ENCODE assay signal across 11 cellular contexts in the genomic region with DNA sequence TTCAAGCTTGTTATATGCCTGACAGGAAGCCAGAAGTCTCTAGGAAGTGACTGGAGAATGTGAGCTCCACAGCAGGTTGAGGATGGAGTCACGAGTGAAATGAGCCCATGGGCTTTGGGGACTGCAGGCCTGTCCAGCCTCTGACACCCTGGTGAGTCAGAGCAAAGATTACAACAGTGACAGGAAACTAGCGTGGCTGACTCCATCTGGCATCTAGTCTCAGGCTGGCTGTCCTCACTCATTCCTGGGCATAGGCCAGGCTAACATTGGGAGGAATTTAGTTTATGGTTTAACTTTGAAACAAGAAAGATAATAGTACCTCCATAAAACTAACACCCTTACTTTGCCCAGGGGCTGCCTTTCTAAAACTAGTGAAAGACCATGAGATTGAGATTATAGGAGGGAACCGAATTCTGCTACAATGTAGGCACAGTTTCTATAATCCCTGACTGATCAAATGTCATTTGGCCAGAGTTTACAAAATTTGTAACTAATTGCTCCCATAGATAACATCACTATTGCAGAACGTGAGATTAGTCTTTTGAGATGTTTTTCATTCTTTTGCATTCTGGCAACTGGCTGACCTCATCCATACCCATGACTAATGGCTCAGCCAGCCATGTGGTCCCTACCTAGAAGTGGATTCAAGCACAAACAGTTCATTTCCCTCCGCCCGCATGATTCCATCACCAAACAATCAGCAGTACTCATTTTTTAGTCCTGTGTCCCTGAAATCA. TPM values are rescaled to one million over a fixed set of nuclear protein-coding genes. Genes with fewer than 3 reads are reported as not detected.
DNase-seq lines count a peak whose midpoint lies in the region; ATAC-seq and TF ChIP-seq lines count a peak whose summit lies in the region.
"Had no signal": no experiment of that assay in that cellular context is flagged by ENCODE, and none has a peak within 500 bp of the region (broad histone marks: within the 10 kb centered on the region; RNA-seq: fewer than 3 reads in every experiment).

No MANE protein-coding gene starts in this region.

- intact Hi-C loops in PC-3 (cut with micrococcal nuclease) = loop anchor here (2.0 to 5.0 kb wide), 2 partner anchors 20 to 59 kb away; no protein-coding TSS in a partner anchor
- intact Hi-C loops in dorsolateral prefrontal cortex (cut with DNase I) = no loop called here

- no peaks in the 10 kb centered on the region for H3F3A ChIP-seq in PC-3 (ENCODE audit: low read length, unreplicated experiment)

- no peaks in the 10 kb centered on the region for H3K79me2 ChIP-seq in PC-3 (ENCODE audit: low read length)

- no peak for TF ChIP-seq CTCF in PC-3 (conservative IDR thresholded peaks at IDR 0.05; ENCODE audit: low read depth, low read length)
- no peak for TF ChIP-seq CTCF in dorsolateral prefrontal cortex (IDR thresholded peaks at IDR 0.05 in 54 of 56, conservative IDR thresholded peaks at IDR 0.05 in 2 of 56; ENCODE audit: low read depth in 1 of 56, partially characterized antibody in 56 of 56)
- TF ChIP-seq CTCF in WERI-Rb-1 (IDR thresholded peaks at IDR 0.05; ENCODE audit: low read depth, low read length) = no peak

- H3K4me1 ChIP-seq in PC-3 (ENCODE audit: insufficient read depth, low read length) = peaks cover 29% of the 10 kb centered on the region

- no peaks in the 10 kb centered on the region for H3K9me2 ChIP-seq in PC-3 (replicated peaks; ENCODE audit: low read length)

- H2AFZ ChIP-seq in PC-3 (ENCODE audit: low read length) = no peak overlapping the region

- H3K9me3 ChIP-seq in PC-3 (ENCODE audit: low read length) (no peaks in the 10 kb centered on the region), WERI-Rb-1 (ENCODE audit: severe bottlenecking) (no peaks in the 10 kb centered on the region)

- H3K27me3 ChIP-seq in PC-3 (ENCODE audit: low read length) = no peaks in the 10 kb centered on the region
- H3K27me3 ChIP-seq in dorsolateral prefrontal cortex = no peaks in the 10 kb centered on the region
- H3K27me3 ChIP-seq in WERI-Rb-1 (ENCODE audit: insufficient read depth, low read depth, severe bottlenecking) = peaks cover 26% of the 10 kb centered on the region

- TSS peak; percentile 84 for BruUV-seq in PC-3 (replicated peaks; lab: Mats Ljungman, UMichigan)

- CTCF ChIA-PET in PC-3 (lab: Charles Lee) = interaction anchor here (0.6 kb wide), 1 partner anchor 34 kb away, joined by 3 read pairs; no protein-coding TSS in a partner anchor

- H4K20me1 ChIP-seq in PC-3 (ENCODE audit: low read length) = no peaks in the 10 kb centered on the region

- ATAC-seq in PC-3 = peak; percentile 92
- ATAC-seq in HG03108 (IDR thresholded peaks at IDR 0.05; ENCODE audit: unreplicated experiment) = no peak
- ATAC-seq in HG03097 (IDR thresholded peaks at IDR 0.05; ENCODE audit: low FRiP score, unreplicated experiment) = no peak

- H3K9ac ChIP-seq in PC-3 (ENCODE audit: low read length) = peak overlapping the region; percentile 56

- H3K4me3 ChIP-seq in PC-3 (ENCODE audit: low read length) = peak overlapping the region; percentile 35; the same call in 1 of the 2 replicates
- no peak overlapping the region for H3K4me3 ChIP-seq in dorsolateral prefrontal cortex
- H3K4me3 ChIP-seq in WERI-Rb-1 (ENCODE audit: low read depth, low read length) = no peak overlapping the region

- peak; percentile 74 for DNase-seq in AG20443 (ENCODE audit: low spot score)
- peak; percentile 92 for DNase-seq in PC-3
- DNase-seq in dorsolateral prefrontal cortex = peak in 5 of 10 donors; percentile 10 to 58 (median 33)
- peak; percentile 29 for DNase-seq in mucosa of gallbladder (ENCODE audit: low spot score)
- no peak for DNase-seq in WERI-Rb-1
- DNase-seq in retina = no peak
- DNase-seq: activated B cell treated with CpG ODN at 0.5 μM for 24 hours; central memory CD4-positive, alpha-beta T cell; NCI-H446 treated with DMSO at 0.1 percent for 48 hours had no signal

- POLR2A ChIA-PET in PC-3 (lab: Charles Lee; ENCODE audit: unreplicated experiment) = no interaction called here

- peak overlapping the region; percentile 97 for H3K27ac ChIP-seq in PC-3 (ENCODE audit: low read length)
- peak overlapping the region in 47 of 59 donors; percentile 4 to 82 (median 55) for H3K27ac ChIP-seq in dorsolateral prefrontal cortex
- no peak overlapping the region for H3K27ac ChIP-seq in WERI-Rb-1

- H3K36me3 ChIP-seq in PC-3 (ENCODE audit: low read depth, low read length) = no peaks in the 10 kb centered on the region
- H3K36me3 ChIP-seq in WERI-Rb-1 = no peaks in the 10 kb centered on the region

- H3K4me2 ChIP-seq in PC-3 (ENCODE audit: low read length) = peak overlapping the region; percentile 78

RNA-seq across cellular contexts. Expression of a gene that starts 28.4 kb away (rescaled TPM):
- not detected in 2 replicates for total RNA-seq in PC-3 (2014; rRNA removed)
- not detected for total RNA-seq in dorsolateral prefrontal cortex
- total RNA-seq in mucosa of gallbladder = not detected
- total RNA-seq: activated B cell treated with CpG ODN at 0.5 μM for 24 hours had no signal

Comparison
In these comparisons a context has a peak if more than half of its experiments do, and no peak if none do; other contexts are left out.
1. DNase-seq: peak in AG20443 (single experiment), PC-3 (single experiment) and mucosa of gallbladder (single experiment); none in WERI-Rb-1 (single experiment) and retina (single experiment).